ENCODE assay signal across 9 cellular contexts in the genomic region with DNA sequence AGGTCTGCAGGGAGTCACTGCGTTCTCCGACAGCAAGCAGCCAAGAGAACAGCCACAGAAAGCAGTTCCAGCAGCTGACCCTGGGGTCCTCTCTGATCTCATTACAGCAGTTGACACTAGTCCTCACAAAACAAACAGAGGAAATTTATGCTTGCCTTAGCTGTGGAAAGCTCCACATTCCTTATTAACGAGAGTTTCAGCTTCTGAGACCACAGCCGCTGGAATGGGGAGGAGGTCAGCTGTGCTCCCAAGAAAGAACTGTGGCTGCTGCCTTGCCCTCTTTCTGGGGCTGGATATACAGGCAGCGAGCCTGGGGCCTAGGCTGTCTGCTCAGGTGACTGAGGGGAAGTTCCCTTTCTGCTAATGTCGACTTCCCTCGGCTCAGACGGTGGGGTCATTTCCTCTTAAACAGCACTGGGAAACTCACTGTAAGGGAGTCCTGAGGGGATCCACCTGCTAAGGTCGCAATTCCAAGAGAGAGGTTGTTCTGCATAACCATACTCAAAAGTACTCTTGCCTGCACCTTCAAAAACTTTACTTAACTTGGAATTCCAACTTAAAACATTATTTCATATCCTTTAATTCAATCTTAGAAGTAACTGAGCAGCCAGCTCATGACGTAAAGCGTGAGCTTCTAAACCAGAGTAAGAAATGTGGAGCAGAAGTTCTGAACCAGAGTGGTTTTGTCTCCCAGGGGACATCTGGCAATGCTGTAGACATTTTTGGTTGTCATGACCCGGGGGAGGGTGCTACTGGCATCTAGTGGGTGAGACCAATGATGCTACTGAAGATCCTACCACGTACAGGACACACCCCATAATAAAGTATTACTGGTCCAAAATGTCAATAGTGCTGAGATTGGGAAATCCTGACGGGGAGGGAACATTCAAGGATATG.
DNase-seq lines count a peak whose midpoint lies in the region; ATAC-seq, FAIRE-seq and TF ChIP-seq lines count a peak whose summit lies in the region.
"Had no signal": no experiment of that assay in that cellular context is flagged by ENCODE, and none has a peak within 500 bp of the region (broad histone marks: within the 10 kb centered on the region; RNA-seq: fewer than 3 reads in every experiment).

No MANE protein-coding gene starts in this region.

- WGBS in ectodermal cell, 2 experiments, result 60 to 62% methylated on average over 13 to 14 of the region's 14 CpGs

- no peak overlapping the region for H3K4me3 ChIP-seq in HCT116 (replicated peaks in 1 of 2; ENCODE audit: low read depth in 1 of 2, low read length in 2 of 2)
- H3K4me3 ChIP-seq in NT2/D1 (ENCODE audit: insufficient read length, low read depth), result no peak overlapping the region
- H3K4me3 ChIP-seq in ectodermal cell (ENCODE audit: insufficient read depth, low read depth, low read length), result no peak overlapping the region

- no peaks in the 10 kb centered on the region for H3K79me2 ChIP-seq in HCT116 (ENCODE audit: insufficient read depth, low read length)

- H3K9me2 ChIP-seq in HCT116 (ENCODE audit: insufficient read depth), result no peaks in the 10 kb centered on the region

- no peaks in the 10 kb centered on the region for H3K36me3 ChIP-seq in HCT116 (ENCODE audit: control insufficient read depth in 1 of 2, insufficient read depth in 2 of 2, low read length in 2 of 2)
- no peaks in the 10 kb centered on the region for H3K36me3 ChIP-seq in NT2/D1 (ENCODE audit: insufficient read depth, insufficient read length, low read length)
- no peaks in the 10 kb centered on the region for H3K36me3 ChIP-seq in ectodermal cell (ENCODE audit: control insufficient read depth, insufficient read depth, low read length)

- no peak for DNase-seq in HCT116 (ENCODE audit: low read depth, low spot score)
- DNase-seq in NT2/D1 (ENCODE audit: low read depth, low spot score), result no peak
- DNase-seq in renal cortical epithelial cell (ENCODE audit: low read depth), result peak; percentile 95
- DNase-seq in NCI-H2196 treated with DMSO at 0.1 percent for 48 hours (lab: John Stamatoyannopoulos, UW; ENCODE audit: unreplicated experiment), result no peak
- no peak for DNase-seq in RCC 7860 (ENCODE audit: low spot score)
- no peak for DNase-seq in SW 1271 (lab: John Stamatoyannopoulos, UW)

- H3K4me2 ChIP-seq in HCT116 (ENCODE audit: low read length), result peak overlapping the region; percentile 28

- no peak for TF ChIP-seq RAD21 in HCT116 (IDR thresholded peaks at IDR 0.05; ENCODE audit: low read depth)

- no TSS peak for BruUV-seq in HCT116 (replicated peaks; lab: Mats Ljungman, UMichigan)

- H3K27ac ChIP-seq in HCT116 (ENCODE audit: low read depth, low read length) (no peak overlapping the region), ectodermal cell (ENCODE audit: insufficient read depth, low read depth, low read length, poor library complexity, severe bottlenecking) (peak overlapping the region; percentile 82)

- no peaks in the 10 kb centered on the region for H4K20me1 ChIP-seq in HCT116 (ENCODE audit: insufficient read depth)

- no peak for TF ChIP-seq POLR2A in HCT116 (IDR thresholded peaks at IDR 0.05; ENCODE audit: borderline replicate concordance, extremely low read depth, insufficient read depth, insufficient read length)

- H3K27me3 ChIP-seq in HCT116 (ENCODE audit: insufficient read depth, low read length) (no peaks in the 10 kb centered on the region), NT2/D1 (ENCODE audit: insufficient read depth, insufficient read length) (no peaks in the 10 kb centered on the region), ectodermal cell (ENCODE audit: control insufficient read depth, insufficient read depth, low read length, poor library complexity, severe bottlenecking) (no peaks in the 10 kb centered on the region)

- no peak for TF ChIP-seq CTCF in HCT116 (IDR thresholded peaks at IDR 0.05 in 2 of 3, conservative IDR thresholded peaks at IDR 0.05 in 1 of 3; ENCODE audit: borderline replicate concordance in 1 of 3, insufficient read depth in 1 of 3, low read depth in 2 of 3, low read length in 2 of 3)

- RAD21 ChIA-PET in HCT116 (lab: Charles Lee; ENCODE audit: low non-redundant PET in 1 of 2, low total read pairs in 2 of 2, uncharacterized antibody in 2 of 2, unreplicated experiment in 2 of 2), result no interaction called here

- no peak overlapping the region for H2AFZ ChIP-seq in HCT116 (ENCODE audit: low read depth, low read length, poor library complexity, severe bottlenecking)

- POLR2A ChIA-PET in HCT116 (lab: Charles Lee), result no interaction called here

- H3K9ac ChIP-seq in HCT116 (ENCODE audit: low read length) (no peak overlapping the region), NT2/D1 (ENCODE audit: insufficient read length, low read depth) (peak overlapping the region; percentile 36)

- intact Hi-C loops in HCT116 (cut with micrococcal nuclease), result loop anchor here (10.0 kb wide), 1 partner anchor 178 kb away; no protein-coding TSS in a partner anchor

- FAIRE-seq in RCC 7860 (lab: Jason Lieb, UNC), result no peak
- FAIRE-seq: islet of Langerhans had no signal

- H3K4me1 ChIP-seq in HCT116 (ENCODE audit: control insufficient read depth in 1 of 2, insufficient read depth in 2 of 2, low read length in 2 of 2) (peaks cover 33 to 60% of the 10 kb centered on the region in 2 experiments), NT2/D1 (ENCODE audit: insufficient read depth, insufficient read length) (peaks cover 10% of the 10 kb centered on the region), ectodermal cell (ENCODE audit: control insufficient read depth, insufficient read depth, low read length) (peaks cover 58% of the 10 kb centered on the region)

- no peaks in the 10 kb centered on the region for H3K9me3 ChIP-seq in HCT116 (ENCODE audit: control insufficient read depth in 1 of 2, insufficient read depth in 1 of 2, low read depth in 1 of 2, low read length in 2 of 2)
- no peaks in the 10 kb centered on the region for H3K9me3 ChIP-seq in NT2/D1 (ENCODE audit: insufficient read depth, low read length)
- H3K9me3 ChIP-seq in ectodermal cell (ENCODE audit: control insufficient read depth, low read length), result no peaks in the 10 kb centered on the region

- ATAC-seq in GM18858 (IDR thresholded peaks at IDR 0.05; ENCODE audit: unreplicated experiment), result peak; percentile 64
- no peak for ATAC-seq in HCT116

- CTCF ChIA-PET in HCT116 (lab: Charles Lee), result no interaction called here

TF ChIP-seq in HCT116, 20 proteins besides CTCF, POLR2A, EP300 and RAD21:
- no peak for TF ChIP-seq MAX (IDR thresholded peaks at IDR 0.05)
- TF ChIP-seq EZH2 (IDR thresholded peaks at IDR 0.05), result no peak
- TF ChIP-seq EGR1 (IDR thresholded peaks at IDR 0.05; ENCODE audit: low read depth), result no peak
- TF ChIP-seq JUND (IDR thresholded peaks at IDR 0.05), result no peak
- TF ChIP-seq POLR2AphosphoS5 (IDR thresholded peaks at IDR 0.05; ENCODE audit: low read depth, low read length), result no peak
- no peak for TF ChIP-seq ZNF274 (IDR thresholded peaks at IDR 0.05; ENCODE audit: low read depth, low read length)
- TF ChIP-seq SRF (IDR thresholded peaks at IDR 0.05; ENCODE audit: low read depth), result no peak
- TF ChIP-seq CBX3 (IDR thresholded peaks at IDR 0.05; ENCODE audit: low read depth), result no peak
- TF ChIP-seq SIN3A (IDR thresholded peaks at IDR 0.05; ENCODE audit: low read depth), result no peak
- TF ChIP-seq TCF7L2 (IDR thresholded peaks at IDR 0.05; ENCODE audit: borderline replicate concordance, extremely low read depth, insufficient read depth, insufficient read length), result no peak
